In the genomic region with DNA sequence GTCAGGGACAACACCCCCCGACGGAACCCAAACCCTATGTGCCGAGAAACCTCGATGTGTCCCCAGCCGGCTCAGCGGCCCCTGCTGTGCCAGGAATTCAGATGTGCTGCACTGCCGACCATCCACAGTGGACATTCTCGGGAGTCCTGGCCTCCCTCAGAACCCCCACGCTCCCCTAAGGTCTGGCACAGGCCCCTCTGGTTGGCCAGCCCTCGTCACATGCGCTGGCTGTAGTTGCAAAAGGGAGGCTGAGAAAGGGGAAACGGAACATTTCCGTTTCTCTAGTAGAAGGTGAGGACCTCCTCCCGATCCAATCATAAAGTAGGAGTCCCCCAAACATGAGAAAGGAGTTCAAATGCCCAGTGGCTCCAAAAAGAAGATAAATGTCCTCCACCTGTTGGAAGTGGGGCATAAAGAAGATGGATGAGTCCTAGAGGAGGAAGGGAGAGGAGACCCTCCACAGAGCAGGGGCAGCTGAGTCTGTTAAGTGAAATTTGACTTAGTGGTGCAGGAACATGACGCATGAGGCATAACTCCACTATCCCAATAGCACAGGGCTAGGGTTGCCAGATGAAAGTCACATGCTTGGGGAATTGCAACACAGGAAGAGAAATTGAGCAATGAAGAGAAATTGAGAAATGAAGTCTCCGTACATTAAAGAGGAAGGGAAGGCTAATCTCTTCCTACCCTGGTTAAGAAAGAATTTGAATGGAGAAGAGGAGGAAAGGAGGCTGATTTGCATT, we compare ENCODE assay signal across 8 cellular contexts. TPM values are rescaled to one million over a fixed set of nuclear protein-coding genes. Genes with fewer than 3 reads are reported as not detected.
A peak's percentile ranks its signal among the peaks of the same experiment; 100 is the strongest.
DNase-seq lines count a peak whose midpoint lies in the region; ATAC-seq, FAIRE-seq and TF ChIP-seq lines count a peak whose summit lies in the region.

No MANE protein-coding gene starts in this region.

- H3K4me1 ChIP-seq in smooth muscle cell (ENCODE audit: low read depth), result no peaks in the 10 kb centered on the region

- no peaks in the 10 kb centered on the region for H3K27me3 ChIP-seq in smooth muscle cell (ENCODE audit: low read depth)

- H3K36me3 ChIP-seq in smooth muscle cell (ENCODE audit: low read depth), result no peaks in the 10 kb centered on the region

- TF ChIP-seq CTCF in astrocyte of the spinal cord (IDR thresholded peaks at IDR 0.05; ENCODE audit: low read depth, low read length), result no peak
- no peak for TF ChIP-seq CTCF in smooth muscle cell (IDR thresholded peaks at IDR 0.05; ENCODE audit: borderline replicate concordance, insufficient read depth, poor library complexity, severe bottlenecking)

- no peak overlapping the region for H3K9ac ChIP-seq in smooth muscle cell (ENCODE audit: low read depth)

- H3K4me2 ChIP-seq in smooth muscle cell, result peak overlapping the region; percentile 79

- peak overlapping the region; percentile 67 for H3K27ac ChIP-seq in smooth muscle cell (ENCODE audit: low read depth)

- in situ Hi-C loops in astrocyte of the spinal cord (cut with HindIII; ENCODE audit: low sequenced_read_pairs), result no loop called here

- no peaks in the 10 kb centered on the region for H3K79me2 ChIP-seq in smooth muscle cell (ENCODE audit: low read depth)

- no peak for FAIRE-seq in GM12892 (lab: Jason Lieb, UNC)

- peak; percentile 85 for DNase-seq in HS-5 (ENCODE audit: low read depth)
- peak; percentile 81 for DNase-seq in astrocyte of the spinal cord (ENCODE audit: low read depth, low spot score)
- peak; percentile 63 for DNase-seq in inferior parietal cortex (ENCODE audit: extremely low spot score)
- DNase-seq in smooth muscle cell (lab: John Stamatoyannopoulos, UW; ENCODE audit: unreplicated experiment), result no peak
- DNase-seq in GM12892 (ENCODE audit: insufficient read length), result no peak
- no peak for DNase-seq in COLO829 (ENCODE audit: low spot score)

- peak overlapping the region; percentile 37 for H2AFZ ChIP-seq in smooth muscle cell (ENCODE audit: low read depth)

- no peak for TF ChIP-seq POLR2A in GM12892 (IDR thresholded peaks at IDR 0.05; ENCODE audit: low read depth, low read length)

- no peak for ATAC-seq in HG02870 (IDR thresholded peaks at IDR 0.05; ENCODE audit: unreplicated experiment)
- ATAC-seq in HG03039 (IDR thresholded peaks at IDR 0.05; ENCODE audit: unreplicated experiment), result no peak

- WGBS in smooth muscle cell (ENCODE audit: low lambda C conversion rate), result 69% methylated on average over 16 of the region's 16 CpGs

- H3K4me3 ChIP-seq in astrocyte of the spinal cord (ENCODE audit: low read depth, low read length), result no peak overlapping the region
- H3K4me3 ChIP-seq in smooth muscle cell, result peak overlapping the region; percentile 27

- H3K9me3 ChIP-seq in smooth muscle cell (replicated peaks; ENCODE audit: low read depth), result no peaks in the 10 kb centered on the region

- H3F3A ChIP-seq in smooth muscle cell (ENCODE audit: low read depth), result peaks cover 3% of the 10 kb centered on the region

- no peaks in the 10 kb centered on the region for H4K20me1 ChIP-seq in smooth muscle cell (ENCODE audit: low read depth)

RNA-seq across cellular contexts. Expression of a gene that starts 49.3 kb away (rescaled TPM):
- total RNA-seq in smooth muscle cell, result 256 and 329 TPM in 2 replicates
- 156 and 249 TPM in 2 replicates for polyA plus RNA-seq in smooth muscle cell
- polyA plus RNA-seq in GM12892 (2012; ENCODE audit: missing spikeins), result 163 TPM

Comparison
In these comparisons a context has a peak if more than half of its experiments do, and no peak if none do; other contexts are left out.
1. DNase-seq: peak in HS-5 (single experiment), astrocyte of the spinal cord (single experiment) and inferior parietal cortex (single experiment); none in smooth muscle cell (single experiment), GM12892 (single experiment) and COLO829 (single experiment).